In genomic region chr5:159100928-159101646, GRCh38 we compare ENCODE assay signal across 8 cellular contexts. TPM values are rescaled to one million over a fixed set of nuclear protein-coding genes. Genes with fewer than 3 reads are reported as not detected.
DNase-seq lines count a peak whose midpoint lies in the region; ATAC-seq and TF ChIP-seq lines count a peak whose summit lies in the region.

No MANE protein-coding gene starts in this region.

- H3K9me3 ChIP-seq in DND-41 (ENCODE audit: insufficient read depth, low read length, severe bottlenecking) (no peaks in the 10 kb centered on the region), tibial artery (no peaks in the 10 kb centered on the region)

- no peak overlapping the region; the same call in 1 of the 2 replicates for H3K27ac ChIP-seq in DND-41 (ENCODE audit: low read length)
- peak overlapping the region; percentile 87 to 97 for H3K27ac ChIP-seq in tibial artery

- peaks cover 52% of the 10 kb centered on the region for H3K4me1 ChIP-seq in DND-41 (ENCODE audit: insufficient read depth, low read length)
- H3K4me1 ChIP-seq in tibial artery, result peaks cover 0 to 44% (median 21%) of the 10 kb centered on the region in 4 donors

- no peaks in the 10 kb centered on the region for H4K20me1 ChIP-seq in DND-41 (ENCODE audit: insufficient read depth, low read length)

- H2AFZ ChIP-seq in DND-41 (ENCODE audit: low read depth, low read length), result 0 out of 2 replicates have a peak overlapping the region, but pooled peaks have one; percentile 12

- no peak overlapping the region for H3K4me3 ChIP-seq in DND-41 (ENCODE audit: low read depth in 1 of 2, low read length in 2 of 2)
- peak overlapping the region; percentile 50 for H3K4me3 ChIP-seq in H7 (ENCODE audit: insufficient read depth, low read depth, low read length)
- peak overlapping the region; percentile 62 for H3K4me3 ChIP-seq in WI38 (ENCODE audit: low read depth, low read length)
- peak overlapping the region; percentile 80 to 82 for H3K4me3 ChIP-seq in tibial artery

- no peak overlapping the region for H3K27ac Mint-ChIP-seq in immature natural killer cell

- peaks cover 5% of the 10 kb centered on the region; the same call in 1 of the 2 replicates for H3K36me3 ChIP-seq in DND-41 (ENCODE audit: insufficient read depth, low read length)
- H3K36me3 ChIP-seq in H7 (replicated peaks; ENCODE audit: control insufficient read depth, insufficient read depth, low read length), result no peaks in the 10 kb centered on the region
- no peaks in the 10 kb centered on the region for H3K36me3 ChIP-seq in tibial artery

- H3K9me3 Mint-ChIP-seq in immature natural killer cell, result peaks cover 0 to 1% (median 0%) of the 10 kb centered on the region in 6 donors

- peak overlapping the region; percentile 59 to 89 (median 85) for H3K4me3 Mint-ChIP-seq in immature natural killer cell

- ATAC-seq in DND-41 (ENCODE audit: insufficient read depth, low read depth) (no peak), GM18517 (IDR thresholded peaks at IDR 0.05; ENCODE audit: unreplicated experiment) (no peak)

- peaks cover 39 to 50% of the 10 kb centered on the region in 2 donors for H3K4me1 Mint-ChIP-seq in immature natural killer cell

- peak overlapping the region; percentile 79; the same call in 1 of the 2 replicates for H3K4me2 ChIP-seq in DND-41 (ENCODE audit: insufficient read depth, low read length)

- H3K27me3 ChIP-seq in DND-41 (ENCODE audit: insufficient read depth, low read length, poor library complexity) (no peaks in the 10 kb centered on the region), H7 (ENCODE audit: control insufficient read depth, insufficient read depth, low read length) (peaks cover 91% of the 10 kb centered on the region), tibial artery (no peaks in the 10 kb centered on the region)

- no peaks in the 10 kb centered on the region for H3K36me3 Mint-ChIP-seq in immature natural killer cell

- intact Hi-C loops in tibial artery (cut with DNase I; ENCODE audit: low total_unique reads) (loop anchor here (10.0 kb wide), 2 partner anchors 1026 to 1286 kb away; no protein-coding TSS in a partner anchor), head of caudate nucleus (cut with DNase I) (no loop called here)

- TF ChIP-seq CTCF in DND-41 (IDR thresholded peaks at IDR 0.05; ENCODE audit: borderline replicate concordance, extremely low read depth, low read length, poor library complexity, severe bottlenecking), result no peak
- no peak for TF ChIP-seq CTCF in WI38 (IDR thresholded peaks at IDR 0.05; ENCODE audit: low read depth, low read length)
- TF ChIP-seq CTCF in tibial artery (IDR thresholded peaks at IDR 0.05), result no peak

- peaks cover 38 to 62% (median 48%) of the 10 kb centered on the region in 3 donors for H3K27me3 Mint-ChIP-seq in immature natural killer cell (ENCODE audit: low read depth in 3 of 3)

- peaks cover 34% of the 10 kb centered on the region for H3K79me2 ChIP-seq in DND-41 (ENCODE audit: insufficient read depth, low read length)

- DNase-seq in DND-41 (no peak), H7 (peak; percentile 47), immature natural killer cell (no peak), tibial artery (peak; percentile 38 to 70), kidney tubule cell (ENCODE audit: low spot score) (no peak), head of caudate nucleus (no peak)

- H3K9ac ChIP-seq in DND-41 (ENCODE audit: low read depth, low read length), result no peak overlapping the region

RNA-seq across cellular contexts. Expression of gene EBF1, which starts 1.4 kb away (rescaled TPM):
- 0.35 TPM in 1 of 2 replicates, not detected in the other for total RNA-seq in H7 (2014; rRNA removed; shearing (Covaris generic))
- not detected for polyA plus RNA-seq in immature natural killer cell

Comparison
In these comparisons a context has a peak if more than half of its experiments do, and no peak if none do; other contexts are left out.
1. DNase-seq: peak in H7 (single experiment) and tibial artery (2 of 2); none in DND-41 (single experiment), immature natural killer cell (0 of 3), kidney tubule cell (single experiment) and head of caudate nucleus (0 of 42).
2. H3K4me3 ChIP-seq: peak in H7 (single experiment), WI38 (single experiment) and tibial artery (2 of 2); none in DND-41 (0 of 2).